9 cellular contexts compared by ENCODE assay signal in genomic region chr1:150575072-150575489, GRCh38. TPM values are rescaled to one million over a fixed set of nuclear protein-coding genes. Genes with fewer than 3 reads are reported as not detected.
DNase-seq lines count a peak whose midpoint lies in the region; ATAC-seq and TF ChIP-seq lines count a peak whose summit lies in the region.
"Had no signal": no experiment of that assay in that cellular context is flagged by ENCODE, and none has a peak within 500 bp of the region (broad histone marks: within the 10 kb centered on the region; RNA-seq: fewer than 3 reads in every experiment).

No MANE protein-coding gene starts in this region.

- H3K79me1 ChIP-seq in mesenchymal stem cell (replicated peaks; ENCODE audit: low read length, poor library complexity, severe bottlenecking): peaks cover under 1% of the 10 kb centered on the region

- H3K27ac ChIP-seq in breast epithelium (peak overlapping the region; percentile 99 to 100), mesenchymal stem cell (ENCODE audit: low read length, poor library complexity, severe bottlenecking) (peak overlapping the region; percentile 61), aorta (ENCODE audit: low read depth in 1 of 2, low read length in 2 of 2) (no peak overlapping the region)

- peaks cover 0 to 20% of the 10 kb centered on the region in 2 donors for H3K4me1 ChIP-seq in breast epithelium
- peaks cover 13% of the 10 kb centered on the region for H3K4me1 ChIP-seq in mesenchymal stem cell (ENCODE audit: control insufficient read depth, insufficient read depth, low read depth, low read length)
- H3K4me1 ChIP-seq in aorta (ENCODE audit: control insufficient read depth in 1 of 2, insufficient read depth in 2 of 2, low read length in 2 of 2): peaks cover 0 to 5% of the 10 kb centered on the region in 2 donors

- no peak overlapping the region for H2BK15ac ChIP-seq in mesenchymal stem cell (ENCODE audit: low read depth, poor library complexity, severe bottlenecking)

- no peaks in the 10 kb centered on the region for H3K9me3 ChIP-seq in breast epithelium
- no peaks in the 10 kb centered on the region for H3K9me3 ChIP-seq in mesenchymal stem cell (ENCODE audit: control insufficient read depth, low read length)
- no peaks in the 10 kb centered on the region for H3K9me3 ChIP-seq in aorta (ENCODE audit: control insufficient read depth, low read length)

- DNase-seq in Right ventricle myocardium superior (no peak), cardiac septum (ENCODE audit: low spot score) (no peak), breast epithelium (ENCODE audit: low spot score in 2 of 2) (no peak), mesenchymal stem cell (peak; percentile 56), aorta (no peak), NCI-H2196 (lab: John Stamatoyannopoulos, UW; ENCODE audit: unreplicated experiment) (no peak)

- ATAC-seq in Right ventricle myocardium superior (ENCODE audit: poor library complexity) (peak; percentile 26), aorta (ENCODE audit: low FRiP score) (no peak), HG03378 (IDR thresholded peaks at IDR 0.05; ENCODE audit: unreplicated experiment) (no peak), HG02623 (IDR thresholded peaks at IDR 0.05; ENCODE audit: unreplicated experiment) (no peak)

- no peaks in the 10 kb centered on the region for H3K27me3 ChIP-seq in breast epithelium
- no peaks in the 10 kb centered on the region for H3K27me3 ChIP-seq in mesenchymal stem cell (ENCODE audit: control insufficient read depth in 1 of 2, insufficient read depth in 1 of 2, low read length in 2 of 2)
- H3K27me3 ChIP-seq in aorta (ENCODE audit: control insufficient read depth in 1 of 2, insufficient read depth in 2 of 2, low read length in 1 of 2): no peaks in the 10 kb centered on the region

- H2BK5ac ChIP-seq in mesenchymal stem cell (ENCODE audit: low read depth, low read length, poor library complexity, severe bottlenecking): no peak overlapping the region

- no peak overlapping the region for H4K8ac ChIP-seq in mesenchymal stem cell (ENCODE audit: low read length)

- H3K18ac ChIP-seq in mesenchymal stem cell (ENCODE audit: low read depth in 1 of 2, low read length in 2 of 2): no peak overlapping the region

- TF ChIP-seq CTCF in breast epithelium (IDR thresholded peaks at IDR 0.05): no peak

- no peak overlapping the region for H3K23ac ChIP-seq in mesenchymal stem cell (ENCODE audit: low read length in 2 of 2)

- WGBS in mesenchymal stem cell: 70% methylated on average over 3 of the region's 4 CpGs
- 2 to 5% methylated on average over 4 of the region's 4 CpGs for WGBS in aorta, 2 donors

- intact Hi-C loops in Right ventricle myocardium superior (cut with DNase I) (no loop called here), cardiac septum (cut with DNase I) (no loop called here), breast epithelium (cut with DNase I; ENCODE audit: low total_unique reads) (no loop called here), aorta (cut with DNase I) (no loop called here)

- H2AFZ ChIP-seq in mesenchymal stem cell (ENCODE audit: low read depth, low read length): no peak overlapping the region

- H2AK5ac ChIP-seq in mesenchymal stem cell (ENCODE audit: low read length, severe bottlenecking): no peak overlapping the region

- H4K91ac ChIP-seq in mesenchymal stem cell (ENCODE audit: low read length): no peak overlapping the region

- H3K4me3 ChIP-seq in breast epithelium (peak overlapping the region; percentile 96 to 99 (median 97)), mesenchymal stem cell (ENCODE audit: insufficient read depth in 1 of 2, low read depth in 1 of 2, low read length in 2 of 2) (peak overlapping the region in 1 of 2 experiments; percentile 92), aorta (ENCODE audit: low read length in 2 of 2) (peak overlapping the region; percentile 94 to 95)

- no peak overlapping the region for H3K14ac ChIP-seq in mesenchymal stem cell (ENCODE audit: low read length in 2 of 2)

- peak overlapping the region; percentile 99 for H3K4me2 ChIP-seq in mesenchymal stem cell (ENCODE audit: low read length, poor library complexity, severe bottlenecking)

- no peak for TF ChIP-seq POLR2A in breast epithelium (IDR thresholded peaks at IDR 0.05)

- H3K36me3 ChIP-seq in breast epithelium (no peaks in the 10 kb centered on the region), mesenchymal stem cell (ENCODE audit: control insufficient read depth in 1 of 2, insufficient read depth in 2 of 2, low read depth in 1 of 2, low read length in 2 of 2) (peaks cover 31 to 77% of the 10 kb centered on the region in 2 experiments), aorta (ENCODE audit: control insufficient read depth in 1 of 2, insufficient read depth in 2 of 2, low read length in 1 of 2) (peaks cover 4 to 10% of the 10 kb centered on the region in 2 donors)

- H2BK12ac ChIP-seq in mesenchymal stem cell (ENCODE audit: low read length in 2 of 2): no peak overlapping the region

- peak overlapping the region; percentile 96 for H3K9ac ChIP-seq in mesenchymal stem cell (ENCODE audit: low read length)

- H2BK120ac ChIP-seq in mesenchymal stem cell (ENCODE audit: low read depth, low read length): no peak overlapping the region

- no peak overlapping the region for H3K4ac ChIP-seq in mesenchymal stem cell (ENCODE audit: low read depth in 1 of 2, low read length in 2 of 2)

RNA-seq across cellular contexts. Expression of gene MCL1, which starts 4.3 kb away (rescaled TPM):
- total RNA-seq in Right ventricle myocardium superior: 85.9 TPM
- total RNA-seq in cardiac septum: 145 TPM
- 100 to 1,000 TPM; 257 to 535 (median 333) TPM for total RNA-seq in breast epithelium
- 229 TPM for polyA plus RNA-seq in mesenchymal stem cell (2013, experiment 1 of 2)
- polyA plus RNA-seq in mesenchymal stem cell (2013, experiment 2 of 2): 224 TPM
- total RNA-seq in aorta: 100 to 1,000 TPM; 247 to 533 TPM
- polyA plus RNA-seq in aorta: 100 to 1,000 TPM; 146 to 200 TPM

RNA-seq across cellular contexts. Expression of gene ADAMTSL4, which starts 25.9 kb away (rescaled TPM):
- total RNA-seq in Right ventricle myocardium superior (64.4 TPM), cardiac septum (28.9 TPM), breast epithelium (10 to 100 TPM; 11.3 to 31.8 (median 30.2) TPM), aorta (10 to 100 TPM; 94.4 to 98.0 TPM)
- polyA plus RNA-seq in mesenchymal stem cell (2013, experiment 1 of 2): 15.0 TPM
- polyA plus RNA-seq in mesenchymal stem cell (2013, experiment 2 of 2): 14.4 TPM
- 10 to 100 TPM in 1 of 2 donors, 1 to 10 TPM in 1; 8.8 to 50.4 TPM for polyA plus RNA-seq in aorta

RNA-seq across cellular contexts. Expression of gene ENSA, which starts 54.3 kb away (rescaled TPM):
- total RNA-seq in Right ventricle myocardium superior (108 TPM), cardiac septum (141 TPM), breast epithelium (100 to 1,000 TPM; 187 to 273 (median 194) TPM), aorta (100 to 1,000 TPM; 129 to 178 TPM)
- 71.3 TPM for polyA plus RNA-seq in mesenchymal stem cell (2013, experiment 1 of 2)
- polyA plus RNA-seq in mesenchymal stem cell (2013, experiment 2 of 2): 71.6 TPM
- 100 to 1,000 TPM; 113 to 157 TPM for polyA plus RNA-seq in aorta

RNA-seq across cellular contexts. Expression of gene FALEC, which starts 59.5 kb away (rescaled TPM):
- not detected for total RNA-seq in Right ventricle myocardium superior
- total RNA-seq in cardiac septum: 0.46 TPM
- total RNA-seq in breast epithelium: 1 to 10 TPM in 1 of 3 donors, not detected in 2; 2.2 TPM
- not detected for polyA plus RNA-seq in mesenchymal stem cell (2013, experiment 1 of 2)
- polyA plus RNA-seq in mesenchymal stem cell (2013, experiment 2 of 2): not detected
- total RNA-seq in aorta: under 1 TPM in 1 of 2 donors, not detected in 1; 0.99 TPM
- 1 to 10 TPM in 1 of 2 donors, not detected in 1; 1.1 TPM for polyA plus RNA-seq in aorta
- total RNA-seq: NCI-H460 had no signal

Comparison
In these comparisons a context has a peak if more than half of its experiments do, and no peak if none do; other contexts are left out.
1. H3K27ac ChIP-seq: peak in breast epithelium (2 of 2) and mesenchymal stem cell (single experiment); none in aorta (0 of 2).